In genomic region chr3:125647318-125648014, GRCh38 we compare ENCODE assay signal across 15 cellular contexts. TPM values are rescaled to one million over a fixed set of nuclear protein-coding genes. Genes with fewer than 3 reads are reported as not detected.
DNase-seq lines count a peak whose midpoint lies in the region; TF ChIP-seq lines count a peak whose summit lies in the region.
"Had no signal": no experiment of that assay in that cellular context is flagged by ENCODE, and none has a peak within 500 bp of the region (broad histone marks: within the 10 kb centered on the region; RNA-seq: fewer than 3 reads in every experiment).

No MANE protein-coding gene starts in this region.

- H3K27ac ChIP-seq in esophagus squamous epithelium: peak overlapping the region; percentile 67 to 91 (median 78)
- peak overlapping the region; percentile 59 for H3K27ac ChIP-seq in parathyroid adenoma
- no peak overlapping the region for H3K27ac ChIP-seq in tibial artery
- H3K27ac ChIP-seq: dorsolateral prefrontal cortex, spleen had no signal

- H3K9me3 ChIP-seq in esophagus squamous epithelium (no peaks in the 10 kb centered on the region), parathyroid adenoma (ENCODE audit: control insufficient read depth, low read length) (no peaks in the 10 kb centered on the region), tibial artery (no peaks in the 10 kb centered on the region)
- H3K9me3 ChIP-seq: spleen had no signal

- peaks cover 6 to 43% (median 7%) of the 10 kb centered on the region in 3 donors for H3K4me1 ChIP-seq in esophagus squamous epithelium
- peaks cover 26% of the 10 kb centered on the region for H3K4me1 ChIP-seq in parathyroid adenoma
- no peaks in the 10 kb centered on the region for H3K4me1 ChIP-seq in tibial artery
- H3K4me1 ChIP-seq: spleen had no signal

- H3K4me3 ChIP-seq in esophagus squamous epithelium: peak overlapping the region in 1 of 4 donors; percentile 17
- no peak overlapping the region for H3K4me3 ChIP-seq in parathyroid adenoma (ENCODE audit: low read depth, low read length)
- H3K4me3 ChIP-seq in tibial artery: no peak overlapping the region
- H3K4me3 ChIP-seq: dorsolateral prefrontal cortex, K562, spleen had no signal

- H3K4me2 ChIP-seq in parathyroid adenoma (ENCODE audit: low read length): no peak overlapping the region

- WGBS in esophagus squamous epithelium, 2 donors: 26 to 41% methylated on average over 5 to 8 of the region's 8 CpGs

- TF ChIP-seq CTCF in esophagus squamous epithelium (IDR thresholded peaks at IDR 0.05) (no peak), parathyroid adenoma (IDR thresholded peaks at IDR 0.05) (no peak), tibial artery (IDR thresholded peaks at IDR 0.05) (no peak)

- no peaks in the 10 kb centered on the region for H3K27me3 ChIP-seq in esophagus squamous epithelium
- H3K27me3 ChIP-seq in parathyroid adenoma (ENCODE audit: control insufficient read depth, insufficient read depth, low read length): no peaks in the 10 kb centered on the region
- no peaks in the 10 kb centered on the region for H3K27me3 ChIP-seq in tibial artery
- H3K27me3 ChIP-seq: dorsolateral prefrontal cortex, spleen had no signal

- DNase-seq in DMS153 (lab: John Stamatoyannopoulos, UW) (peak; percentile 72), NCI-H2196 treated with DMSO at 0.1 percent for 48 hours (lab: John Stamatoyannopoulos, UW; ENCODE audit: unreplicated experiment) (peak; percentile 52), esophagus squamous epithelium (lab: John Stamatoyannopoulos, UW) (no peak), NCI-H2227 (lab: John Stamatoyannopoulos, UW; ENCODE audit: unreplicated experiment) (no peak), tibial artery (no peak), AG20443 (ENCODE audit: low spot score) (no peak), GM19238 (ENCODE audit: insufficient read length, low spot score) (no peak)
- DNase-seq: activated CD8-positive, alpha-beta T cell treated with anti-CD3 and anti-CD28 coated beads for 36 hours; dorsolateral prefrontal cortex; GF-D8; naive thymus-derived CD4-positive, alpha-beta T cell; NCI-H526; spleen had no signal

- H3K79me2 ChIP-seq in parathyroid adenoma: no peaks in the 10 kb centered on the region

- TF ChIP-seq POLR2A in esophagus squamous epithelium (IDR thresholded peaks at IDR 0.05): no peak

- intact Hi-C loops in esophagus squamous epithelium (cut with DNase I) (no loop called here), tibial artery (cut with DNase I; ENCODE audit: low total_unique reads) (no loop called here)

- H3K9ac ChIP-seq in parathyroid adenoma: no peak overlapping the region

- no peaks in the 10 kb centered on the region for H3K36me3 ChIP-seq in esophagus squamous epithelium
- no peaks in the 10 kb centered on the region for H3K36me3 ChIP-seq in parathyroid adenoma (ENCODE audit: control insufficient read depth, insufficient read depth, low read length)
- H3K36me3 ChIP-seq in tibial artery: no peaks in the 10 kb centered on the region
- H3K36me3 ChIP-seq: spleen had no signal

- H2AFZ ChIP-seq in parathyroid adenoma: peak overlapping the region; percentile 94

RNA-seq across cellular contexts. Expression of gene OSBPL11, which starts 52.2 kb away (rescaled TPM):
- 10 to 100 TPM in 2 of 4 donors, 1 to 10 TPM in 2; 6.4 to 13.7 (median 9.5) TPM for total RNA-seq in esophagus squamous epithelium

Comparison
In these comparisons a context has a peak if more than half of its experiments do, and no peak if none do; other contexts are left out.
1. DNase-seq: peak in DMS153 (single experiment) and NCI-H2196 treated with DMSO at 0.1 percent for 48 hours (single experiment); none in esophagus squamous epithelium (single experiment), NCI-H2227 (single experiment), tibial artery (0 of 2), AG20443 (single experiment) and GM19238 (single experiment).
2. H3K27ac ChIP-seq: peak in esophagus squamous epithelium (4 of 4) and parathyroid adenoma (single experiment); none in tibial artery (0 of 2).